ENCODE assay signal across 1 cellular context in genomic region chr2:241340621-241341163, GRCh38.
TF ChIP-seq lines count a peak whose summit lies in the region.

No MANE protein-coding gene starts in this region.

TF ChIP-seq in WTC11, 78 proteins besides CTCF, POLR2A, EP300 and RAD21 (continued from another document):
- no peak for TF ChIP-seq STAT6 (CRISPR knock-in tag; conservative IDR thresholded peaks at IDR 0.05; ENCODE audit: low read depth)
